16 cellular contexts compared by ENCODE assay signal in genomic region chr18:75168654-75169053, GRCh38. TPM values are rescaled to one million over a fixed set of nuclear protein-coding genes. Genes with fewer than 3 reads are reported as not detected.
A peak's percentile ranks its signal among the peaks of the same experiment; 100 is the strongest.
DNase-seq lines count a peak whose midpoint lies in the region; ATAC-seq and TF ChIP-seq lines count a peak whose summit lies in the region.
"Had no signal": no experiment of that assay in that cellular context is flagged by ENCODE, and none has a peak within 500 bp of the region (broad histone marks: within the 10 kb centered on the region; RNA-seq: fewer than 3 reads in every experiment).

No MANE protein-coding gene starts in this region.

- no peak for TF ChIP-seq POLR2A in uterus (IDR thresholded peaks at IDR 0.05)

- H3K27me3 ChIP-seq in MG63 = no peaks in the 10 kb centered on the region
- no peaks in the 10 kb centered on the region for H3K27me3 ChIP-seq in rectal smooth muscle tissue (ENCODE audit: control insufficient read depth, insufficient read depth, low read length)
- H3K27me3 ChIP-seq in uterus = no peaks in the 10 kb centered on the region

- H3K4me3 ChIP-seq in MG63 (peak overlapping the region; percentile 41), rectal smooth muscle tissue (ENCODE audit: low read length) (no peak overlapping the region), uterus (no peak overlapping the region)

- intact Hi-C loops in left ventricle myocardium superior (cut with micrococcal nuclease) = no loop called here
- intact Hi-C loops in uterus (cut with DNase I; ENCODE audit: low total_unique reads) = no loop called here

- H3K27ac ChIP-seq in rectal smooth muscle tissue (ENCODE audit: low read depth, low read length) = peak overlapping the region; percentile 85
- no peak overlapping the region for H3K27ac ChIP-seq in uterus

- in situ Hi-C loops in GM13977 (cut with MboI; ENCODE audit: low pct_unique_long_range_greater_than_20kb, low sequenced_read_pairs, unreplicated experiment) = no loop called here

- DNase-seq in D341Med (ENCODE audit: low spot score) = peak; percentile 8
- no peak for DNase-seq in MG63
- DNase-seq in left ventricle myocardium superior = no peak
- DNase-seq in SK-N-DZ (ENCODE audit: low spot score) = no peak
- no peak for DNase-seq in GM13977 (ENCODE audit: low spot score)
- no peak for DNase-seq in NAMALWA (ENCODE audit: low spot score)
- no peak for DNase-seq in uterus
- DNase-seq: Caco-2; CD4-positive, alpha-beta T cell; H7; HFFc6; NCI-H1105; NCI-H446 treated with DMSO at 0.1 percent for 48 hours; OCI-M1; SHP77 treated with DMSO at 0.1 percent for 48 hours had no signal

- no peak overlapping the region for H3K9ac ChIP-seq in rectal smooth muscle tissue (ENCODE audit: low read length)

- peak; percentile 61 for ATAC-seq in left ventricle myocardium superior

- H3K9me3 ChIP-seq in MG63 (no peaks in the 10 kb centered on the region), uterus (no peaks in the 10 kb centered on the region)
- H3K9me3 ChIP-seq: Caco-2 had no signal

- no peak for TF ChIP-seq CTCF in GM13977 (IDR thresholded peaks at IDR 0.05; ENCODE audit: extremely low read depth, insufficient read depth, missing control alignments)
- no peak for TF ChIP-seq CTCF in uterus (IDR thresholded peaks at IDR 0.05)

- H3K36me3 ChIP-seq in MG63 (no peaks in the 10 kb centered on the region), rectal smooth muscle tissue (ENCODE audit: control insufficient read depth, insufficient read depth, low read length) (no peaks in the 10 kb centered on the region), uterus (no peaks in the 10 kb centered on the region)

- H3K4me1 ChIP-seq in rectal smooth muscle tissue (ENCODE audit: control insufficient read depth, insufficient read depth, low read length) = no peaks in the 10 kb centered on the region
- H3K4me1 ChIP-seq in uterus = no peaks in the 10 kb centered on the region
- H3K4me1 ChIP-seq: Caco-2 had no signal

RNA-seq across cellular contexts. Expression of gene PTGR3, which starts 40.3 kb away (rescaled TPM):
- 8.0 and 21.6 TPM in 2 replicates for total RNA-seq in MG63 (2014; rRNA removed; shearing (Covaris generic); ENCODE audit: low replicate concordance)
- total RNA-seq in left ventricle myocardium superior (69.6 TPM), uterus (10 to 100 TPM in 3 of 4 donors, 1 to 10 TPM in 1; 4.9 to 30.8 (median 21.7) TPM)
- polyA plus RNA-seq in SK-N-DZ (2014; cell fraction: cytosol; rRNA removed) = 10.7 and 11.7 TPM in 2 replicates
- polyA plus RNA-seq in SK-N-DZ (2014; cell fraction: nucleus; rRNA removed) = 20.6 and 21.6 TPM in 2 replicates

RNA-seq across cellular contexts. Expression of gene TSHZ1, which starts 41.9 kb away (rescaled TPM):
- 4.4 and 4.5 TPM in 2 replicates for total RNA-seq in MG63 (2014; rRNA removed; shearing (Covaris generic); ENCODE audit: low replicate concordance)
- total RNA-seq in left ventricle myocardium superior = 24.7 TPM
- polyA plus RNA-seq in SK-N-DZ (2014; cell fraction: cytosol; rRNA removed) = 6.2 and 6.4 TPM in 2 replicates
- 4.3 and 4.4 TPM in 2 replicates for polyA plus RNA-seq in SK-N-DZ (2014; cell fraction: nucleus; rRNA removed)
- total RNA-seq in uterus = 10 to 100 TPM in 3 of 4 donors, 1 to 10 TPM in 1; 10.0 to 31.9 (median 21.4) TPM
